Comparison of ENCODE assay signal across 1 cellular context in the genomic region with DNA sequence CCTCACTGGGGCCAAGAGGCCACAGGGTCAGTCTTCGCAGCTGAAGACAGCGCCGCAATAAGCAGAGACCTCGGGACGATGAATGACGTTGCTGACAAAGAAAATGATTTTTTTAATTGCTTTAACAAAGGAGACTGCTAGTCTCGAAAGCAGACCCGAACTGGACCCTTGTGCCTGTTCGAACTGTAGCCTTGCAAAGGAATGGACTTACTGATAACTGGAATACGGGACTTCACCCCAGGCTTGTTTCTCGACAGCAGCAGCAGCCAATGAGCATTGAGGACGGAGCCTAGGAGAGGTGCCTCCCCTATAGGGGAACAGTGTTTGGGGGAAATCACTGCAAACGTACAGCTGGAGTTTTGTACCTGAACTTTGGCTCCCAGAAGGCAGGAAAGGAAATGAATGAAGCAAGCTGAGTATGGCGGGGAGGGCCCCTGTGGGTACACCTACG.
TF ChIP-seq lines count a peak whose summit lies in the region.

No MANE protein-coding gene starts in this region.

TF ChIP-seq in WTC11, 78 proteins besides CTCF, POLR2A, EP300 and RAD21 (continued from another document):
- TF ChIP-seq ZNF532 (CRISPR knock-in tag; IDR thresholded peaks at IDR 0.05; ENCODE audit: borderline replicate concordance) = no peak
